Comparison of ENCODE assay signal across 23 cellular contexts in the genomic region with DNA sequence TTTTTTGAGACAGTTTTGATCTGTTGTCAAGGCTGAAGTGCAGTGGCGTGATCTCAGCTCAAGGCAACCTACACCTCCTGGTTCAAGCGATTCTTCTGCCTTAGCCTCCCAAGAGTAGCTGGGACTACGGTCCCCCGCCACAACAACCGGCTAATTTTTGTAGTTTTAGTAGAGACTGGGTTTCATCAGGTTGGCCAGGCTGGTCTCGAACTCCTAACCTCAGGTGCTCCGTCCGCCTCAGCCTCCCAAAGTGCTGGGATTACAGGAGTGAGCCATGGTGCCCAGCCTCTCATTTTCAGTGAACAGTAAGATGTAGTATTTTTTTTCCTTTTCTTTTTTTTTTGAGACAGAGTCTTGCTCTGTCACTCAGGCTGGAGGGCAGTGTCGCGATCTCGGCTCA.
"Had no signal": no experiment of that assay in that cellular context is flagged by ENCODE, and none has a peak within 500 bp of the region (broad histone marks: within the 10 kb centered on the region; RNA-seq: fewer than 3 reads in every experiment).

No MANE protein-coding gene starts in this region.

- FAIRE-seq: astrocyte had no signal

- H3K4me3 Mint-ChIP-seq: activated CD4-positive, alpha-beta T cell treated with anti-CD3 and anti-CD28 coated beads, Interleukin-2, amount 10 ng/mL, durations not matched to agents 24 days and 14 days; natural killer cell; stimulated activated naive CD8-positive, alpha-beta T cell treated with anti-CD3 and anti-CD28 coated beads, Interleukin-15, Interleukin-2, amounts not matched to agents 100 ng/mL and 50 ng/mL, for 24 hours had no signal

- H3K27ac ChIP-seq: hepatocyte, left ventricle myocardium inferior, psoas muscle, right atrium auricular region, thyroid gland, upper lobe of right lung had no signal

- H3K4me3 ChIP-seq: hepatocyte, left ventricle myocardium inferior, psoas muscle, right atrium auricular region, thyroid gland, upper lobe of right lung had no signal

- H3K9me3 ChIP-seq: left ventricle myocardium inferior, psoas muscle, right atrium auricular region, thyroid gland, upper lobe of right lung had no signal

- DNase-seq: activated CD4-positive, alpha-beta T cell treated with anti-CD3 and anti-CD28 coated beads, Interleukin-2, amount 10 ng/mL, durations not matched to agents 24 days and 14 days; activated gamma-delta T cell; central memory CD4-positive, alpha-beta T cell; dermis blood vessel endothelial cell; effector CD8-positive, alpha-beta T cell; foreskin melanocyte; glutamatergic neuron; left ventricle myocardium inferior; mammary epithelial cell; midbrain; natural killer cell; psoas muscle; stimulated activated CD4-positive, alpha-beta T cell treated with anti-CD3 and anti-CD28 coated beads, Interleukin-12 subunit alpha, Interleukin-12 subunit beta, amount 100 ng/mL, for 4 hours; substantia nigra; thyroid gland; upper lobe of right lung had no signal

- ATAC-seq: activated CD4-positive, CD25-positive, alpha-beta regulatory T cell treated with anti-CD3 and anti-CD28 coated beads, Interleukin-2, amount 50 U/mL, for 24 hours; activated naive CD4-positive, alpha-beta T cell treated with anti-CD3 and anti-CD28 coated beads, Interleukin-2, amount 50 U/mL, for 72 hours; esophagus mucosa; natural killer cell; psoas muscle; upper lobe of right lung had no signal

- H3K27me3 Mint-ChIP-seq: activated CD4-positive, alpha-beta T cell treated with anti-CD3 and anti-CD28 coated beads, Interleukin-2, amount 10 ng/mL, durations not matched to agents 24 days and 14 days; stimulated activated naive CD8-positive, alpha-beta T cell treated with anti-CD3 and anti-CD28 coated beads, Interleukin-15, Interleukin-2, amounts not matched to agents 100 ng/mL and 50 ng/mL, for 24 hours had no signal

- H3K27ac Mint-ChIP-seq: activated CD4-positive, alpha-beta T cell treated with anti-CD3 and anti-CD28 coated beads, Interleukin-2, amount 10 ng/mL, durations not matched to agents 24 days and 14 days; activated naive CD4-positive, alpha-beta T cell treated with anti-CD3 and anti-CD28 coated beads, Interleukin-2, amount 50 U/mL, for 72 hours; stimulated activated naive CD8-positive, alpha-beta T cell treated with anti-CD3 and anti-CD28 coated beads, Interleukin-15, Interleukin-2, amounts not matched to agents 100 ng/mL and 50 ng/mL, for 24 hours had no signal

- H3K27me3 ChIP-seq: hepatocyte, right atrium auricular region, thyroid gland, upper lobe of right lung had no signal

- H3K9me3 Mint-ChIP-seq: activated CD4-positive, alpha-beta T cell treated with anti-CD3 and anti-CD28 coated beads, Interleukin-2, amount 10 ng/mL, durations not matched to agents 24 days and 14 days; activated naive CD4-positive, alpha-beta T cell treated with anti-CD3 and anti-CD28 coated beads, Interleukin-2, amount 50 U/mL, for 72 hours; natural killer cell; stimulated activated naive CD8-positive, alpha-beta T cell treated with anti-CD3 and anti-CD28 coated beads, Interleukin-15, Interleukin-2, amounts not matched to agents 100 ng/mL and 50 ng/mL, for 24 hours had no signal
